9 cellular contexts compared by ENCODE assay signal in the genomic region with DNA sequence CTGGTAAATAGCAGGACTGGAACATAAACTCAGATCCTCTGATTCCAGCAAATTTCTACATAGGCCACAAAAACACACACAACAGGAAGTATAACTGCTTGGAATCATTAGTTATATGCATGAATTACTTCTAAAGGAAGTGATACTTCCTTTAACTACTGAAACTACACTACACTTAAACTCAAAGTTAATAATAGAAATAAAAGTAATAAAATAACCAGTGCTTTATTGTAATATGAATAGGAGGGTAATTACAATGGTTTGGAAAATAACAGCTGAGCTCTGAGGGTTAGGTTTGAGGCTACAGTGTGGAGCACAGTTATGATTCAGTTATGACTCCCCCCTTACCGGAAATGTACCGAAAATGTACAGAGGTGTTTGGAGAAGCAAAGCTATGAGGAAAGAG. TPM values are rescaled to one million over a fixed set of nuclear protein-coding genes. Genes with fewer than 3 reads are reported as not detected.
DNase-seq lines count a peak whose midpoint lies in the region; ATAC-seq lines count a peak whose summit lies in the region.
"Had no signal": no experiment of that assay in that cellular context is flagged by ENCODE, and none has a peak within 500 bp of the region (broad histone marks: within the 10 kb centered on the region; RNA-seq: fewer than 3 reads in every experiment).

No MANE protein-coding gene starts in this region.

- ATAC-seq in HG02763 (IDR thresholded peaks at IDR 0.05; ENCODE audit: unreplicated experiment) (peak; percentile 80), aorta (ENCODE audit: low FRiP score) (no peak)
- ATAC-seq in stimulated activated effector memory CD8-positive, alpha-beta T cell treated with anti-CD3 and anti-CD28 coated beads, Interleukin-12 subunit alpha, Interleukin-12 subunit beta, amount 100 ng/mL, for 72 hours = peak; percentile 91
- ATAC-seq: A549 had no signal

- peaks cover 18% of the 10 kb centered on the region for H3K4me1 Mint-ChIP-seq in activated CD4-positive, alpha-beta T cell treated with anti-CD3 and anti-CD28 coated beads, Interleukin-2, amount 10 ng/mL, durations not matched to agents 24 days and 14 days
- H3K4me1 Mint-ChIP-seq in activated CD4-positive, alpha-beta T cell treated with anti-CD3 and anti-CD28 coated beads, Interleukin-2, amount 10 ng/mL, durations not matched to agents 7 days and 5 days = peaks cover 16% of the 10 kb centered on the region
- peaks cover 11% of the 10 kb centered on the region for H3K4me1 Mint-ChIP-seq in stimulated activated effector memory CD8-positive, alpha-beta T cell treated with anti-CD3 and anti-CD28 coated beads, Interleukin-12 subunit alpha, Interleukin-12 subunit beta, amount 100 ng/mL, for 72 hours

- no peaks in the 10 kb centered on the region for H3K36me3 ChIP-seq in aorta (ENCODE audit: control insufficient read depth in 1 of 2, insufficient read depth in 2 of 2, low read length in 1 of 2)

- 68 to 72% methylated on average over 2 of the region's 2 CpGs for WGBS in aorta, 2 donors

- H3K27ac ChIP-seq in aorta (ENCODE audit: low read depth in 1 of 2, low read length in 2 of 2) = no peak overlapping the region
- H3K27ac ChIP-seq: A549 had no signal

- H3K27me3 ChIP-seq in aorta (ENCODE audit: control insufficient read depth in 1 of 2, insufficient read depth in 2 of 2, low read length in 1 of 2) = no peaks in the 10 kb centered on the region

- no peak overlapping the region for H3K4me3 ChIP-seq in aorta (ENCODE audit: low read length in 2 of 2)
- H3K4me3 ChIP-seq: A549 had no signal

- H3K36me3 Mint-ChIP-seq in activated CD4-positive, alpha-beta T cell treated with anti-CD3 and anti-CD28 coated beads, Interleukin-2, amount 10 ng/mL, durations not matched to agents 24 days and 14 days (ENCODE audit: low read depth) = no peaks in the 10 kb centered on the region
- no peaks in the 10 kb centered on the region for H3K36me3 Mint-ChIP-seq in activated CD4-positive, alpha-beta T cell treated with anti-CD3 and anti-CD28 coated beads, Interleukin-2, amount 10 ng/mL, durations not matched to agents 7 days and 5 days (ENCODE audit: low read depth)
- no peaks in the 10 kb centered on the region for H3K36me3 Mint-ChIP-seq in stimulated activated effector memory CD8-positive, alpha-beta T cell treated with anti-CD3 and anti-CD28 coated beads, Interleukin-12 subunit alpha, Interleukin-12 subunit beta, amount 100 ng/mL, for 72 hours

- peaks cover 6 to 8% of the 10 kb centered on the region in 2 donors for H3K4me1 ChIP-seq in aorta (ENCODE audit: control insufficient read depth in 1 of 2, insufficient read depth in 2 of 2, low read length in 2 of 2)

- no peak overlapping the region for H3K4me3 Mint-ChIP-seq in activated CD4-positive, alpha-beta T cell treated with anti-CD3 and anti-CD28 coated beads, Interleukin-2, amount 10 ng/mL, durations not matched to agents 24 days and 14 days
- no peak overlapping the region for H3K4me3 Mint-ChIP-seq in activated CD4-positive, alpha-beta T cell treated with anti-CD3 and anti-CD28 coated beads, Interleukin-2, amount 10 ng/mL, durations not matched to agents 7 days and 5 days
- H3K4me3 Mint-ChIP-seq in stimulated activated effector memory CD8-positive, alpha-beta T cell treated with anti-CD3 and anti-CD28 coated beads, Interleukin-12 subunit alpha, Interleukin-12 subunit beta, amount 100 ng/mL, for 72 hours = peak overlapping the region; percentile 0

- POLR2A ChIA-PET in activated CD4-positive, alpha-beta T cell treated with anti-CD3 and anti-CD28 coated beads, Interleukin-2, amount 10 ng/mL, durations not matched to agents 7 days and 5 days (lab: Charles Lee) = no interaction called here

- no peak for DNase-seq in activated CD4-positive, alpha-beta T cell treated with anti-CD3 and anti-CD28 coated beads, Interleukin-2, amount 10 ng/mL, durations not matched to agents 24 days and 14 days
- DNase-seq in activated CD4-positive, alpha-beta T cell treated with anti-CD3 and anti-CD28 coated beads, Interleukin-2, amount 10 ng/mL, durations not matched to agents 7 days and 5 days = no peak
- peak; percentile 52 for DNase-seq in NOMO-1 treated with DMSO at 0.1 percent for 48 hours (lab: John Stamatoyannopoulos, UW; ENCODE audit: unreplicated experiment)
- DNase-seq in stimulated activated effector memory CD8-positive, alpha-beta T cell treated with anti-CD3 and anti-CD28 coated beads, Interleukin-12 subunit alpha, Interleukin-12 subunit beta, amount 100 ng/mL, for 72 hours (ENCODE audit: low spot score in 2 of 2) = no peak
- DNase-seq in NCI-H774 (lab: John Stamatoyannopoulos, UW) = no peak
- DNase-seq in activated CD4-positive, alpha-beta T cell treated with anti-CD3 and anti-CD28 coated beads for 48 hours = no peak
- DNase-seq in aorta = no peak

- CTCF ChIA-PET in activated CD4-positive, alpha-beta T cell treated with anti-CD3 and anti-CD28 coated beads, Interleukin-2, amount 10 ng/mL, durations not matched to agents 7 days and 5 days (lab: Charles Lee) = interaction anchor here (1.3 to 1.5 kb wide), 2 partner anchors 10 to 19 kb away, joined by 3 to 5 read pairs; a partner anchor contains a TSS

- no peaks in the 10 kb centered on the region for H3K9me3 ChIP-seq in aorta (ENCODE audit: control insufficient read depth, low read length)
- H3K9me3 ChIP-seq: A549 had no signal

- peak overlapping the region; percentile 55 for H3K27ac Mint-ChIP-seq in activated CD4-positive, alpha-beta T cell treated with anti-CD3 and anti-CD28 coated beads, Interleukin-2, amount 10 ng/mL, durations not matched to agents 24 days and 14 days
- no peak overlapping the region for H3K27ac Mint-ChIP-seq in activated CD4-positive, alpha-beta T cell treated with anti-CD3 and anti-CD28 coated beads, Interleukin-2, amount 10 ng/mL, durations not matched to agents 7 days and 5 days
- H3K27ac Mint-ChIP-seq in stimulated activated effector memory CD8-positive, alpha-beta T cell treated with anti-CD3 and anti-CD28 coated beads, Interleukin-12 subunit alpha, Interleukin-12 subunit beta, amount 100 ng/mL, for 72 hours = peak overlapping the region; percentile 86

- no peaks in the 10 kb centered on the region for H3K9me3 Mint-ChIP-seq in activated CD4-positive, alpha-beta T cell treated with anti-CD3 and anti-CD28 coated beads, Interleukin-2, amount 10 ng/mL, durations not matched to agents 24 days and 14 days
- no peaks in the 10 kb centered on the region for H3K9me3 Mint-ChIP-seq in activated CD4-positive, alpha-beta T cell treated with anti-CD3 and anti-CD28 coated beads, Interleukin-2, amount 10 ng/mL, durations not matched to agents 7 days and 5 days
- no peaks in the 10 kb centered on the region for H3K9me3 Mint-ChIP-seq in stimulated activated effector memory CD8-positive, alpha-beta T cell treated with anti-CD3 and anti-CD28 coated beads, Interleukin-12 subunit alpha, Interleukin-12 subunit beta, amount 100 ng/mL, for 72 hours

- no peaks in the 10 kb centered on the region for H3K27me3 Mint-ChIP-seq in activated CD4-positive, alpha-beta T cell treated with anti-CD3 and anti-CD28 coated beads, Interleukin-2, amount 10 ng/mL, durations not matched to agents 24 days and 14 days
- H3K27me3 Mint-ChIP-seq in activated CD4-positive, alpha-beta T cell treated with anti-CD3 and anti-CD28 coated beads, Interleukin-2, amount 10 ng/mL, durations not matched to agents 7 days and 5 days = peaks cover 7% of the 10 kb centered on the region

- intact Hi-C loops in activated CD4-positive, alpha-beta T cell treated with anti-CD3 and anti-CD28 coated beads, Interleukin-2, amount 10 ng/mL, durations not matched to agents 24 days and 14 days (cut with micrococcal nuclease) = no loop called here
- intact Hi-C loops in aorta (cut with DNase I) = no loop called here

RNA-seq across cellular contexts. Expression of a gene that starts 18.5 kb away (rescaled TPM):
- total RNA-seq in activated CD4-positive, alpha-beta T cell treated with anti-CD3 and anti-CD28 coated beads, Interleukin-2, amount 10 ng/mL, durations not matched to agents 24 days and 14 days = 12.1 and 15.1 TPM in 2 replicates
- total RNA-seq in activated CD4-positive, alpha-beta T cell treated with anti-CD3 and anti-CD28 coated beads, Interleukin-2, amount 10 ng/mL, durations not matched to agents 7 days and 5 days = 10 to 100 TPM; 20.1 to 21.2 TPM
- total RNA-seq in aorta = 10 to 100 TPM; 31.6 to 45.6 TPM
- polyA plus RNA-seq in aorta = 10 to 100 TPM; 14.4 to 33.9 TPM

RNA-seq across cellular contexts. Expression of a gene that starts 26.4 kb away (rescaled TPM):
- 195 and 200 TPM in 2 replicates for total RNA-seq in activated CD4-positive, alpha-beta T cell treated with anti-CD3 and anti-CD28 coated beads, Interleukin-2, amount 10 ng/mL, durations not matched to agents 24 days and 14 days
- 100 to 1,000 TPM; 103 to 105 TPM for total RNA-seq in activated CD4-positive, alpha-beta T cell treated with anti-CD3 and anti-CD28 coated beads, Interleukin-2, amount 10 ng/mL, durations not matched to agents 7 days and 5 days
- total RNA-seq in aorta = 10 to 100 TPM; 74.3 to 92.6 TPM
- polyA plus RNA-seq in aorta = 10 to 100 TPM; 34.9 to 70.5 TPM
